ENCODE assay signal across 13 cellular contexts in the genomic region with DNA sequence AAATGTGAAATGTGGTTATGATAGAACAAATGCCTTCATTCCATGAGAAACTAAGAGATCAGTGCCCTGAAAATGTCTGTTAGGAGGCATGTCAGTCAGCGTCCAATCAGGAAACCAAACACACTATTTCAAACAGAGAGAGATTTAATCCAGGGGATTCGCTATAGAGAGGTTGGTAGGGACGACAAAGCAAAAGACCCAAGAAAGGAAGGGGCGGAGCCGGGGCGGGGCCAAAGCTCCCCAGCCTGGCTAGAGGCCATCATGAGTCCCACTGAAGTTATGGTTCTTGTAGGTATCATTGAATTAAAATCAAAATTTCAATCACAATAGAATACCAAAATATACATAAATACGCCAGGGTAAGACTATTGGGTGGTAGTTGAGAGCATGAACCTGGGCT. TPM values are rescaled to one million over a fixed set of nuclear protein-coding genes. Genes with fewer than 3 reads are reported as not detected.
DNase-seq lines count a peak whose midpoint lies in the region; ATAC-seq and TF ChIP-seq lines count a peak whose summit lies in the region.
"Had no signal": no experiment of that assay in that cellular context is flagged by ENCODE, and none has a peak within 500 bp of the region (broad histone marks: within the 10 kb centered on the region; RNA-seq: fewer than 3 reads in every experiment).

No MANE protein-coding gene starts in this region.

- intact Hi-C loops in natural killer cell (cut with micrococcal nuclease), result no loop called here

- H3K9me3 Mint-ChIP-seq in natural killer cell treated with Interleukin-12 subunit alpha and Interleukin-12 subunit beta and Interleukin-15 and Interleukin-18, amount 100 ng/mL, for 72 hours, result no peaks in the 10 kb centered on the region
- H3K9me3 Mint-ChIP-seq in natural killer cell, result no peaks in the 10 kb centered on the region
- H3K9me3 Mint-ChIP-seq in effector memory CD8-positive, alpha-beta T cell, result no peaks in the 10 kb centered on the region

- H3K4me3 Mint-ChIP-seq in natural killer cell treated with Interleukin-12 subunit alpha and Interleukin-12 subunit beta and Interleukin-15 and Interleukin-18, amount 100 ng/mL, for 72 hours, result peak overlapping the region; percentile 8
- H3K4me3 Mint-ChIP-seq in natural killer cell, result no peak overlapping the region
- peak overlapping the region; percentile 11 to 60 for H3K4me3 Mint-ChIP-seq in effector memory CD8-positive, alpha-beta T cell

- H3K27ac Mint-ChIP-seq in natural killer cell treated with Interleukin-12 subunit alpha and Interleukin-12 subunit beta and Interleukin-15 and Interleukin-18, amount 100 ng/mL, for 72 hours, result peak overlapping the region in 1 of 2 donors; percentile 20
- no peak overlapping the region for H3K27ac Mint-ChIP-seq in natural killer cell
- H3K27ac Mint-ChIP-seq in effector memory CD8-positive, alpha-beta T cell, result peak overlapping the region; percentile 19 to 28

- in situ Hi-C loops in GM13977 (cut with MboI; ENCODE audit: low pct_unique_long_range_greater_than_20kb, low sequenced_read_pairs, unreplicated experiment), result no loop called here

- DNase-seq in natural killer cell treated with Interleukin-12 subunit alpha and Interleukin-12 subunit beta and Interleukin-15 and Interleukin-18, amount 100 ng/mL, for 72 hours (ENCODE audit: low spot score), result no peak
- DNase-seq in natural killer cell, result no peak
- DNase-seq in WERI-Rb-1, result peak; percentile 17
- no peak for DNase-seq in effector memory CD8-positive, alpha-beta T cell
- peak; percentile 36 to 85 for DNase-seq in upper lobe of left lung
- no peak for DNase-seq in DMS 273 treated with DMSO at 0.1 percent for 48 hours (lab: John Stamatoyannopoulos, UW)
- no peak for DNase-seq in HCEC 1CT
- no peak for DNase-seq in GM13977 (ENCODE audit: low spot score)

- H3K4me3 ChIP-seq in WERI-Rb-1 (ENCODE audit: low read depth, low read length) (no peak overlapping the region), upper lobe of left lung (no peak overlapping the region)
- H3K4me3 ChIP-seq: adrenal gland, heart left ventricle, thyroid gland had no signal

- 71 to 79% methylated on average over 7 of the region's 7 CpGs for WGBS in upper lobe of left lung, 2 donors

- H3K36me3 Mint-ChIP-seq in natural killer cell treated with Interleukin-12 subunit alpha and Interleukin-12 subunit beta and Interleukin-15 and Interleukin-18, amount 100 ng/mL, for 72 hours, result no peaks in the 10 kb centered on the region
- H3K36me3 Mint-ChIP-seq in natural killer cell, result no peaks in the 10 kb centered on the region
- no peaks in the 10 kb centered on the region for H3K36me3 Mint-ChIP-seq in effector memory CD8-positive, alpha-beta T cell (ENCODE audit: insufficient read depth)

- peaks cover 0 to 16% (median 15%) of the 10 kb centered on the region in 4 donors for H3K4me1 ChIP-seq in upper lobe of left lung
- H3K4me1 ChIP-seq: adrenal gland, parathyroid adenoma, thyroid gland had no signal

- H3K9me3 ChIP-seq in WERI-Rb-1 (ENCODE audit: severe bottlenecking), result no peaks in the 10 kb centered on the region
- no peaks in the 10 kb centered on the region for H3K9me3 ChIP-seq in upper lobe of left lung
- H3K9me3 ChIP-seq: adrenal gland, heart left ventricle, thyroid gland had no signal

- no peak for TF ChIP-seq CTCF in natural killer cell (IDR thresholded peaks at IDR 0.05)
- no peak for TF ChIP-seq CTCF in WERI-Rb-1 (IDR thresholded peaks at IDR 0.05; ENCODE audit: low read depth, low read length)
- no peak for TF ChIP-seq CTCF in upper lobe of left lung (IDR thresholded peaks at IDR 0.05)
- no peak for TF ChIP-seq CTCF in GM13977 (IDR thresholded peaks at IDR 0.05; ENCODE audit: extremely low read depth, insufficient read depth, missing control alignments)

- no peaks in the 10 kb centered on the region for H3K36me3 ChIP-seq in WERI-Rb-1
- no peaks in the 10 kb centered on the region for H3K36me3 ChIP-seq in upper lobe of left lung
- H3K36me3 ChIP-seq: adrenal gland, heart left ventricle, thyroid gland had no signal

- H3K27me3 Mint-ChIP-seq in natural killer cell treated with Interleukin-12 subunit alpha and Interleukin-12 subunit beta and Interleukin-15 and Interleukin-18, amount 100 ng/mL, for 72 hours, result no peaks in the 10 kb centered on the region
- H3K27me3 Mint-ChIP-seq in natural killer cell (ENCODE audit: low read depth in 2 of 2), result no peaks in the 10 kb centered on the region
- no peaks in the 10 kb centered on the region for H3K27me3 Mint-ChIP-seq in effector memory CD8-positive, alpha-beta T cell

- H3K27me3 ChIP-seq in WERI-Rb-1 (ENCODE audit: insufficient read depth, low read depth, severe bottlenecking) (no peaks in the 10 kb centered on the region), upper lobe of left lung (no peaks in the 10 kb centered on the region)
- H3K27me3 ChIP-seq: adrenal gland, heart left ventricle, thyroid gland had no signal

- peak in 1 of 2 donors; percentile 62 for ATAC-seq in natural killer cell treated with Interleukin-12 subunit alpha and Interleukin-12 subunit beta and Interleukin-15 and Interleukin-18, amount 100 ng/mL, for 72 hours
- ATAC-seq in natural killer cell (no peak), upper lobe of left lung (ENCODE audit: low FRiP score in 2 of 2) (peak in 1 of 2 donors; percentile 43)
- ATAC-seq in effector memory CD8-positive, alpha-beta T cell (replicated peaks), result peak; percentile 27

- TF ChIP-seq POLR2A in upper lobe of left lung (IDR thresholded peaks at IDR 0.05), result no peak

- no peak overlapping the region for H3K27ac ChIP-seq in WERI-Rb-1
- H3K27ac ChIP-seq in upper lobe of left lung, result no peak overlapping the region
- H3K27ac ChIP-seq: adrenal gland, parathyroid adenoma, thyroid gland, VCaP had no signal

- no peak for TF ChIP-seq EP300 in upper lobe of left lung (IDR thresholded peaks at IDR 0.05)

- H3K4me1 Mint-ChIP-seq in natural killer cell treated with Interleukin-12 subunit alpha and Interleukin-12 subunit beta and Interleukin-15 and Interleukin-18, amount 100 ng/mL, for 72 hours (ENCODE audit: low read depth in 2 of 2), result peaks cover 13 to 17% of the 10 kb centered on the region in 2 donors
- peaks cover 14 to 15% of the 10 kb centered on the region in 2 donors for H3K4me1 Mint-ChIP-seq in natural killer cell
- peaks cover 13 to 24% of the 10 kb centered on the region in 2 donors for H3K4me1 Mint-ChIP-seq in effector memory CD8-positive, alpha-beta T cell (ENCODE audit: low read depth in 2 of 2)

RNA-seq across cellular contexts. Expression of a gene that starts 32.9 kb away (rescaled TPM):
- total RNA-seq in natural killer cell treated with Interleukin-12 subunit alpha and Interleukin-12 subunit beta and Interleukin-15 and Interleukin-18, amount 100 ng/mL, for 72 hours, result 100 to 1,000 TPM in 1 of 2 donors, 10 to 100 TPM in 1; 85.6 to 123 TPM
- total RNA-seq in natural killer cell (100 to 1,000 TPM; 133 to 151 (median 149) TPM), upper lobe of left lung (100 to 1,000 TPM; 104 to 202 (median 158) TPM)

RNA-seq across cellular contexts. Expression of a gene that starts 45.9 kb away (rescaled TPM):
- total RNA-seq in natural killer cell treated with Interleukin-12 subunit alpha and Interleukin-12 subunit beta and Interleukin-15 and Interleukin-18, amount 100 ng/mL, for 72 hours, result not detected
- not detected for total RNA-seq in natural killer cell
- total RNA-seq in upper lobe of left lung, result 1 to 10 TPM in 3 of 6 donors, not detected in 3; 1.1 to 8.4 (median 1.6) TPM
- total RNA-seq: thyroid gland had no signal

Comparison
In these comparisons a context has a peak if more than half of its experiments do, and no peak if none do; other contexts are left out.
1. DNase-seq: peak in WERI-Rb-1 (single experiment) and upper lobe of left lung (2 of 2); none in natural killer cell treated with Interleukin-12 subunit alpha and Interleukin-12 subunit beta and Interleukin-15 and Interleukin-18, amount 100 ng/mL, for 72 hours (single experiment), natural killer cell (single experiment), effector memory CD8-positive, alpha-beta T cell (0 of 3), DMS 273 treated with DMSO at 0.1 percent for 48 hours (single experiment), HCEC 1CT (single experiment) and GM13977 (single experiment).
2. H3K27ac Mint-ChIP-seq: peak in effector memory CD8-positive, alpha-beta T cell (2 of 2); none in natural killer cell (0 of 2).